ENCODE assay signal across 21 cellular contexts in genomic region chr17:3692346-3692745, GRCh38. TPM values are rescaled to one million over a fixed set of nuclear protein-coding genes. Genes with fewer than 3 reads are reported as not detected.
DNase-seq lines count a peak whose midpoint lies in the region; ATAC-seq and TF ChIP-seq lines count a peak whose summit lies in the region.
"Had no signal": no experiment of that assay in that cellular context is flagged by ENCODE, and none has a peak within 500 bp of the region (broad histone marks: within the 10 kb centered on the region; RNA-seq: fewer than 3 reads in every experiment).

No MANE protein-coding gene starts in this region.

- TF ChIP-seq EP300 in tibial nerve (IDR thresholded peaks at IDR 0.05) = no peak

- no peak overlapping the region for H2BK5ac ChIP-seq in mesendoderm (ENCODE audit: low read length)

- DNase-seq in GM12865 (ENCODE audit: low read depth) (no peak), HFFc6 (no peak), astrocyte of the cerebellum (ENCODE audit: low read depth) (no peak), mesendoderm (peak; percentile 41), tibial nerve (ENCODE audit: low spot score in 2 of 2) (no peak), activated gamma-delta T cell treated with Interleukin-2 at 50 U/mL for 16 hours (no peak)
- no peak for DNase-seq in effector CD8-positive, alpha-beta T cell (lab: John Stamatoyannopoulos, UW)
- DNase-seq: activated CD4-positive, alpha-beta memory T cell treated with anti-CD3 and anti-CD28 coated beads, Interleukin-2, amount 10 ng/mL, durations not matched to agents 7 days and 5 days; amniotic stem cell; C1 segment of cervical spinal cord; colonic mucosa; DMS53; midbrain; NCI-H1417 treated with DMSO at 0.1 percent for 48 hours; NCI-H226; occipital lobe; SIG-M5; stimulated activated CD4-positive, alpha-beta T cell treated with anti-CD3 and anti-CD28 coated beads, Interleukin-4, amount 100 ng/mL, for 24 hours; tibial artery had no signal

- no peak overlapping the region for H3K56ac ChIP-seq in mesendoderm (ENCODE audit: low read length)

- H3K9me3 Mint-ChIP-seq in HFFc6 = peaks cover under 1% of the 10 kb centered on the region; the same call in 1 of the 2 replicates
- H3K9me3 Mint-ChIP-seq: activated CD4-positive, alpha-beta memory T cell treated with anti-CD3 and anti-CD28 coated beads, Interleukin-2, amount 10 ng/mL, durations not matched to agents 7 days and 5 days had no signal

- no peak overlapping the region for H4K8ac ChIP-seq in mesendoderm (ENCODE audit: low read depth, low read length)

- no peak overlapping the region for H3K27ac Mint-ChIP-seq in HFFc6
- H3K27ac Mint-ChIP-seq: activated CD4-positive, alpha-beta memory T cell treated with anti-CD3 and anti-CD28 coated beads, Interleukin-2, amount 10 ng/mL, durations not matched to agents 7 days and 5 days had no signal

- H3K36me3 ChIP-seq in mesendoderm (ENCODE audit: control insufficient read depth, insufficient read depth, low read length) = no peaks in the 10 kb centered on the region
- H3K36me3 ChIP-seq in tibial nerve = no peaks in the 10 kb centered on the region
- H3K36me3 ChIP-seq: colonic mucosa, tibial artery had no signal

- H2BK120ac ChIP-seq in mesendoderm (ENCODE audit: low read depth, low read length) = no peak overlapping the region

- WGBS in mesendoderm (ENCODE audit: extremely low coverage, insufficient coverage, low lambda C conversion rate) = no CpG with 5 or more reads among the region's 9 CpGs
- 78 to 85% methylated on average over 9 of the region's 9 CpGs for WGBS in tibial nerve, 2 donors

- no peak overlapping the region for H3K4me3 ChIP-seq in GM12865 (ENCODE audit: low read depth, low read length)
- no peak overlapping the region for H3K4me3 ChIP-seq in astrocyte of the cerebellum (ENCODE audit: low read depth, low read length)
- H3K4me3 ChIP-seq in mesendoderm (ENCODE audit: low read length) = no peak overlapping the region
- H3K4me3 ChIP-seq in tibial nerve = no peak overlapping the region
- H3K4me3 ChIP-seq: colonic mucosa, tibial artery had no signal

- H3K27me3 ChIP-seq in mesendoderm (ENCODE audit: insufficient read depth, low read length, poor library complexity) (peaks cover 20% of the 10 kb centered on the region), tibial nerve (peaks cover 0 to 83% of the 10 kb centered on the region in 2 donors)

- H2AK5ac ChIP-seq in mesendoderm (ENCODE audit: low read length) = no peak overlapping the region

- peaks cover 2% of the 10 kb centered on the region for H3K27me3 Mint-ChIP-seq in HFFc6 (ENCODE audit: insufficient read depth)
- H3K27me3 Mint-ChIP-seq: activated CD4-positive, alpha-beta memory T cell treated with anti-CD3 and anti-CD28 coated beads, Interleukin-2, amount 10 ng/mL, durations not matched to agents 7 days and 5 days had no signal

- peaks cover 6% of the 10 kb centered on the region; the same call in 1 of the 2 replicates for H3K4me1 Mint-ChIP-seq in HFFc6 (ENCODE audit: low read depth)

- no peak overlapping the region for H3K4me3 Mint-ChIP-seq in HFFc6
- H3K4me3 Mint-ChIP-seq: activated CD4-positive, alpha-beta memory T cell treated with anti-CD3 and anti-CD28 coated beads, Interleukin-2, amount 10 ng/mL, durations not matched to agents 7 days and 5 days had no signal

- H3K79me1 ChIP-seq in mesendoderm (ENCODE audit: low read length) = no peaks in the 10 kb centered on the region

- H3K9ac ChIP-seq in mesendoderm (ENCODE audit: low read length) = no peak overlapping the region
- H3K9ac ChIP-seq: KMS-11 had no signal

- H3K79me2 ChIP-seq in mesendoderm (ENCODE audit: control insufficient read depth, insufficient read depth, low read length) = no peaks in the 10 kb centered on the region

- H2BK15ac ChIP-seq in mesendoderm (replicated peaks; ENCODE audit: low read depth) = no peak overlapping the region

- TF ChIP-seq CTCF in GM12865 (IDR thresholded peaks at IDR 0.05; ENCODE audit: insufficient read depth, low read depth, low read length, missing control alignments) (peak; percentile 3), HFFc6 (IDR thresholded peaks at IDR 0.05) (peak; percentile 41), astrocyte of the cerebellum (IDR thresholded peaks at IDR 0.05; ENCODE audit: low read depth, low read length, missing control alignments) (peak; percentile 8), tibial nerve (IDR thresholded peaks at IDR 0.05) (no peak)

- H3K4me1 ChIP-seq in mesendoderm (ENCODE audit: control insufficient read depth, low read depth, low read length) (no peaks in the 10 kb centered on the region), tibial nerve (peaks cover 0 to 30% (median 0%) of the 10 kb centered on the region in 4 donors)
- H3K4me1 ChIP-seq: colonic mucosa had no signal

- H4K5ac ChIP-seq in mesendoderm (ENCODE audit: low read length) = no peak overlapping the region

- H3K18ac ChIP-seq in mesendoderm (ENCODE audit: low read length) = no peak overlapping the region

- H3K4ac ChIP-seq in mesendoderm (ENCODE audit: low read depth, low read length) = no peak overlapping the region

- H3K4me2 ChIP-seq in mesendoderm (ENCODE audit: low read length) = no peak overlapping the region
- H3K4me2 ChIP-seq: KMS-11 had no signal

- TF ChIP-seq POLR2A in tibial nerve (IDR thresholded peaks at IDR 0.05) = no peak

- H3K27ac ChIP-seq in mesendoderm (ENCODE audit: low read depth, low read length) (no peak overlapping the region), tibial nerve (no peak overlapping the region)
- H3K27ac ChIP-seq: colonic mucosa, KMS-11, tibial artery had no signal

- H3K23ac ChIP-seq in mesendoderm (ENCODE audit: low read length) = no peak overlapping the region

- H3K36me3 Mint-ChIP-seq in HFFc6 (ENCODE audit: low read depth) = no peaks in the 10 kb centered on the region

- peaks cover 0 to 1% (median 0%) of the 10 kb centered on the region in 4 donors for H3K9me3 ChIP-seq in tibial nerve
- H3K9me3 ChIP-seq: colonic mucosa, tibial artery had no signal

- in situ Hi-C loops in astrocyte of the cerebellum (cut with HindIII; ENCODE audit: low sequenced_read_pairs) = no loop called here

- ATAC-seq in GM21447 (IDR thresholded peaks at IDR 0.05; ENCODE audit: unreplicated experiment) = no peak

RNA-seq across cellular contexts. Expression of gene P2RX5, which starts 3.6 kb away (rescaled TPM):
- 10 to 100 TPM in 2 of 6 experiments, 1 to 10 TPM in 4; 5.2 to 16.1 (median 7.0) TPM for total RNA-seq in HFFc6 (2021; fragmentation: NEBNext Ultra II Directional; extraction: Animal tissue kit (Norgen Biotek cat#: 25700))
- 1.2 TPM for polyA plus RNA-seq in mesendoderm (2013, experiment 1 of 2)
- polyA plus RNA-seq in mesendoderm (2013, experiment 2 of 2) = 1.1 TPM
- total RNA-seq in tibial nerve = under 1 TPM in 1 of 4 donors, not detected in 3; 0.42 TPM

RNA-seq across cellular contexts. Expression of gene EMC6, which starts 23.7 kb away (rescaled TPM):
- 10 to 100 TPM; 57.6 to 66.8 (median 64.1) TPM for total RNA-seq in HFFc6 (2021; fragmentation: NEBNext Ultra II Directional; extraction: Animal tissue kit (Norgen Biotek cat#: 25700))
- 182 TPM for polyA plus RNA-seq in mesendoderm (2013, experiment 1 of 2)
- 181 TPM for polyA plus RNA-seq in mesendoderm (2013, experiment 2 of 2)
- total RNA-seq in tibial nerve = 10 to 100 TPM; 12.6 to 23.4 (median 18.9) TPM

RNA-seq across cellular contexts. Expression of gene TAX1BP3, which starts 24.0 kb away (rescaled TPM):
- total RNA-seq in HFFc6 (2021; fragmentation: NEBNext Ultra II Directional; extraction: Animal tissue kit (Norgen Biotek cat#: 25700)) = 100 to 1,000 TPM; 289 to 336 (median 313) TPM
- 59.8 TPM for polyA plus RNA-seq in mesendoderm (2013, experiment 1 of 2)
- 59.8 TPM for polyA plus RNA-seq in mesendoderm (2013, experiment 2 of 2)
- total RNA-seq in tibial nerve = 100 to 1,000 TPM; 183 to 303 (median 249) TPM

RNA-seq across cellular contexts. Expression of gene HASPIN, which starts 31.4 kb away (rescaled TPM):
- 1 to 10 TPM; 3.5 to 8.0 (median 7.0) TPM for total RNA-seq in HFFc6 (2021; fragmentation: NEBNext Ultra II Directional; extraction: Animal tissue kit (Norgen Biotek cat#: 25700))
- polyA plus RNA-seq in mesendoderm (2013, experiment 1 of 2) = 13.2 TPM
- polyA plus RNA-seq in mesendoderm (2013, experiment 2 of 2) = 12.8 TPM
- under 1 TPM in 1 of 4 donors, not detected in 3; 0.21 TPM for total RNA-seq in tibial nerve

RNA-seq across cellular contexts. Expression of gene CTNS, which starts 55.8 kb away (rescaled TPM):
- 10 to 100 TPM in 1 of 6 experiments, 1 to 10 TPM in 5; 8.8 to 10.2 (median 9.0) TPM for total RNA-seq in HFFc6 (2021; fragmentation: NEBNext Ultra II Directional; extraction: Animal tissue kit (Norgen Biotek cat#: 25700))
- polyA plus RNA-seq in mesendoderm (2013, experiment 1 of 2) = 15.3 TPM
- polyA plus RNA-seq in mesendoderm (2013, experiment 2 of 2) = 16.5 TPM
- total RNA-seq in tibial nerve = 10 to 100 TPM; 42.9 to 62.1 (median 50.6) TPM

Comparison
In these comparisons a context has a peak if more than half of its experiments do, and no peak if none do; other contexts are left out.
1. CTCF ChIP-seq: peak in GM12865 (single experiment), HFFc6 (single experiment) and astrocyte of the cerebellum (single experiment); none in tibial nerve (0 of 5).